1 cellular context compared by ENCODE assay signal in the genomic region with DNA sequence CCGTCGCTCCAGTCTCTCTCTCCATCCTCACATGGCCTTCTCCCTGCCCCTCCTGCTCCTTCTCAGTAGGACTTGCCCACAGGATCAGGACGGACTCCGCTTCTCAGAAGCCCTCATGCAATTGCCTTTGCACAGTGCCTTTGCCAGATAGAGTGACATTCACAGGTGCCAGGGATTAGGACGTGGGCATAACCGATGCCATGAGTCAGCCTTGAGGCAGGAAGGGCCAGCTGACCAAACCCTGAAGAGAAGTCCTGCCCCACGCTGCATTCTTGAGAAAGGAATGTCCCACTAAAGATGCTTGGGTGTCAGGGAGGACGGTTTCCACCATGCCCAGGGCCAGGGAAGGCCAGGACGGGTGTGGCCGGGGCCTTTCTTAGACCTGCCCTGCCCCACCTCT.
TF ChIP-seq lines count a peak whose summit lies in the region.

No MANE protein-coding gene starts in this region.

TF ChIP-seq in HepG2, 621 proteins besides CTCF, POLR2A, EP300 and RAD21 (continued from another document):
- TF ChIP-seq, protein P1, sequence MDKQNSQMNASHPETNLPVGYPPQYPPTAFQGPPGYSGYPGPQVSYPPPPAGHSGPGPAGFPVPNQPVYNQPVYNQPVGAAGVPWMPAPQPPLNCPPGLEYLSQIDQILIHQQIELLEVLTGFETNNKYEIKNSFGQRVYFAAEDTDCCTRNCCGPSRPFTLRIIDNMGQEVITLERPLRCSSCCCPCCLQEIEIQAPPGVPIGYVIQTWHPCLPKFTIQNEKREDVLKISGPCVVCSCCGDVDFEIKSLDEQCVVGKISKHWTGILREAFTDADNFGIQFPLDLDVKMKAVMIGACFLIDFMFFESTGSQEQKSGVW (CRISPR knock-in tag; IDR thresholded peaks at IDR 0.05; ENCODE audit: borderline replicate concordance), result no peak
- TF ChIP-seq U2AF2 (IDR thresholded peaks at IDR 0.05; ENCODE audit: low read depth, low read length) (no peak), TP53 (CRISPR knock-in tag; conservative IDR thresholded peaks at IDR 0.05) (no peak), HOXA3 (CRISPR knock-in tag; IDR thresholded peaks at IDR 0.05) (no peak), ZBTB33 (CRISPR knock-in tag; IDR thresholded peaks at IDR 0.05) (no peak), GPN1 (CRISPR knock-in tag; IDR thresholded peaks at IDR 0.05; ENCODE audit: borderline replicate concordance) (no peak), PCBP1 (IDR thresholded peaks at IDR 0.05; ENCODE audit: borderline replicate concordance, low read depth, low read length) (no peak), ZNF746 (CRISPR knock-in tag; IDR thresholded peaks at IDR 0.05) (no peak)
- TF ChIP-seq, protein P2, sequence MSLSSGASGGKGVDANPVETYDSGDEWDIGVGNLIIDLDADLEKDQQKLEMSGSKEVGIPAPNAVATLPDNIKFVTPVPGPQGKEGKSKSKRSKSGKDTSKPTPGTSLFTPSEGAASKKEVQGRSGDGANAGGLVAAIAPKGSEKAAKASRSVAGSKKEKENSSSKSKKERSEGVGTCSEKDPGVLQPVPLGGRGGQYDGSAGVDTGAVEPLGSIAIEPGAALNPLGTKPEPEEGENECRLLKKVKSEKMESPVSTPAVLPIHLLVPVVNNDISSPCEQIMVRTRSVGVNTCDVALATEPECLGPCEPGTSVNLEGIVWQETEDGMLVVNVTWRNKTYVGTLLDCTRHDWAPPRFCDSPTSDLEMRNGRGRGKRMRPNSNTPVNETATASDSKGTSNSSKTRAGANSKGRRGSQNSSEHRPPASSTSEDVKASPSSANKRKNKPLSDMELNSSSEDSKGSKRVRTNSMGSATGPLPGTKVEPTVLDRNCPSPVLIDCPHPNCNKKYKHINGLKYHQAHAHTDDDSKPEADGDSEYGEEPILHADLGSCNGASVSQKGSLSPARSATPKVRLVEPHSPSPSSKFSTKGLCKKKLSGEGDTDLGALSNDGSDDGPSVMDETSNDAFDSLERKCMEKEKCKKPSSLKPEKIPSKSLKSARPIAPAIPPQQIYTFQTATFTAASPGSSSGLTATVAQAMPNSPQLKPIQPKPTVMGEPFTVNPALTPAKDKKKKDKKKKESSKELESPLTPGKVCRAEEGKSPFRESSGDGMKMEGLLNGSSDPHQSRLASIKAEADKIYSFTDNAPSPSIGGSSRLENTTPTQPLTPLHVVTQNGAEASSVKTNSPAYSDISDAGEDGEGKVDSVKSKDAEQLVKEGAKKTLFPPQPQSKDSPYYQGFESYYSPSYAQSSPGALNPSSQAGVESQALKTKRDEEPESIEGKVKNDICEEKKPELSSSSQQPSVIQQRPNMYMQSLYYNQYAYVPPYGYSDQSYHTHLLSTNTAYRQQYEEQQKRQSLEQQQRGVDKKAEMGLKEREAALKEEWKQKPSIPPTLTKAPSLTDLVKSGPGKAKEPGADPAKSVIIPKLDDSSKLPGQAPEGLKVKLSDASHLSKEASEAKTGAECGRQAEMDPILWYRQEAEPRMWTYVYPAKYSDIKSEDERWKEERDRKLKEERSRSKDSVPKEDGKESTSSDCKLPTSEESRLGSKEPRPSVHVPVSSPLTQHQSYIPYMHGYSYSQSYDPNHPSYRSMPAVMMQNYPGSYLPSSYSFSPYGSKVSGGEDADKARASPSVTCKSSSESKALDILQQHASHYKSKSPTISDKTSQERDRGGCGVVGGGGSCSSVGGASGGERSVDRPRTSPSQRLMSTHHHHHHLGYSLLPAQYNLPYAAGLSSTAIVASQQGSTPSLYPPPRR (CRISPR knock-in tag; IDR thresholded peaks at IDR 0.05; ENCODE audit: borderline replicate concordance), result no peak
- TF ChIP-seq, protein P3, sequence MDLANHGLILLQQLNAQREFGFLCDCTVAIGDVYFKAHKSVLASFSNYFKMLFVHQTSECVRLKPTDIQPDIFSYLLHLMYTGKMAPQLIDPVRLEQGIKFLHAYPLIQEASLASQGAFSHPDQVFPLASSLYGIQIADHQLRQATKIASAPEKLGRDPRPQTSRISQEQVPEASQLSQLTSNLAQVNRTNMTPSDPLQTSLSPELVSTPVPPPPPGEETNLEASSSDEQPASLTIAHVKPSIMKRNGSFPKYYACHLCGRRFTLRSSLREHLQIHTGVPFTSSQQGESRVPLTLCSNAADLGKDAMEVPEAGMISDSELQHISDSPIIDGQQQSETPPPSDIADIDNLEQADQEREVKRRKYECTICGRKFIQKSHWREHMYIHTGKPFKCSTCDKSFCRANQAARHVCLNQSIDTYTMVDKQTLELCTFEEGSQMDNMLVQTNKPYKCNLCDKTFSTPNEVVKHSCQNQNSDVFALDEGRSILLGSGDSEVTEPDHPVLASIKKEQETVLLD (CRISPR knock-in tag; IDR thresholded peaks at IDR 0.05; ENCODE audit: low read depth), result no peak
